ENCODE assay signal across 8 cellular contexts in genomic region chr11:134037093-134037908, GRCh38. TPM values are rescaled to one million over a fixed set of nuclear protein-coding genes. Genes with fewer than 3 reads are reported as not detected.
DNase-seq lines count a peak whose midpoint lies in the region; ATAC-seq and TF ChIP-seq lines count a peak whose summit lies in the region.

No MANE protein-coding gene starts in this region.

- H3K9me2 ChIP-seq in DOHH2 (replicated peaks; ENCODE audit: control insufficient read depth, low read length) (no peaks in the 10 kb centered on the region), GM23338 (ENCODE audit: insufficient read depth) (no peaks in the 10 kb centered on the region)

- no peak overlapping the region for H4K5ac ChIP-seq in mesendoderm (ENCODE audit: low read length)

- H3K36me3 Mint-ChIP-seq in GM23338 (ENCODE audit: low read depth), result no peaks in the 10 kb centered on the region; the same call in 2 of the 3 replicates

- WGBS in mesendoderm (ENCODE audit: extremely low coverage, insufficient coverage, low lambda C conversion rate), result no CpG with 5 or more reads among the region's 51 CpGs

- no peak overlapping the region for H3K27ac ChIP-seq in DOHH2 (ENCODE audit: low read depth, low read length)
- peak overlapping the region; percentile 88 for H3K27ac ChIP-seq in GM23338 (ENCODE audit: low read depth)
- H3K27ac ChIP-seq in effector memory CD4-positive, alpha-beta T cell (ENCODE audit: insufficient read depth, low read length, poor library complexity, severe bottlenecking), result peak overlapping the region; percentile 79
- H3K27ac ChIP-seq in mesendoderm (ENCODE audit: low read depth, low read length), result peak overlapping the region; percentile 81

- no peaks in the 10 kb centered on the region for H3K79me1 ChIP-seq in mesendoderm (ENCODE audit: low read length)

- peak overlapping the region; percentile 94 for H3K56ac ChIP-seq in mesendoderm (ENCODE audit: low read length)

- H3K27ac Mint-ChIP-seq in GM23338, result peak overlapping the region; percentile 51; the same call in 1 of the 2 replicates

- no peak for TF ChIP-seq CTCF in DOHH2 (IDR thresholded peaks at IDR 0.05; ENCODE audit: low read depth, low read length, poor library complexity, severe bottlenecking)
- no peak for TF ChIP-seq CTCF in GM23338 (conservative IDR thresholded peaks at IDR 0.05; ENCODE audit: low read depth in 2 of 2)
- TF ChIP-seq CTCF in NB4 (IDR thresholded peaks at IDR 0.05; ENCODE audit: low read depth, low read length), result no peak

- peak overlapping the region; percentile 86 for H3K9ac ChIP-seq in mesendoderm (ENCODE audit: low read length)

- ATAC-seq in GM23338, result peak; percentile 53

- H3K4me1 ChIP-seq in DOHH2 (ENCODE audit: control insufficient read depth, low read length), result no peaks in the 10 kb centered on the region
- peaks cover 28% of the 10 kb centered on the region for H3K4me1 ChIP-seq in GM23338 (ENCODE audit: insufficient read depth)
- peaks cover 23% of the 10 kb centered on the region for H3K4me1 ChIP-seq in effector memory CD4-positive, alpha-beta T cell (ENCODE audit: control insufficient read depth, insufficient read depth, low read length, poor library complexity, severe bottlenecking)
- peaks cover 12% of the 10 kb centered on the region for H3K4me1 ChIP-seq in mesendoderm (ENCODE audit: control insufficient read depth, low read depth, low read length)

- DNase-seq in GM23338 (ENCODE audit: low spot score) (peak; percentile 82), NB4 (ENCODE audit: low read depth) (peak; percentile 70), mesendoderm (peak; percentile 88), NCI-H1048 (lab: John Stamatoyannopoulos, UW) (no peak)
- peak; percentile 62 to 68 for DNase-seq in activated CD4-positive, alpha-beta T cell treated with anti-CD3 and anti-CD28 coated beads, Interleukin-2, amount 50 U/mL, for 48 hours
- DNase-seq in effector memory CD4-positive, alpha-beta T cell, result peak; percentile 29 to 56 (median 43)
- peak; percentile 27 to 50 for DNase-seq in stimulated activated CD8-positive, alpha-beta memory T cell treated with anti-CD3 and anti-CD28 coated beads, Interleukin-7, amount 100 ng/mL, for 4 hours (ENCODE audit: low read depth in 2 of 2)

- H3K18ac ChIP-seq in mesendoderm (ENCODE audit: low read length), result peak overlapping the region; percentile 85

- H3K4me1 Mint-ChIP-seq in GM23338, result peaks cover 54% of the 10 kb centered on the region

- H3K9me3 ChIP-seq in DOHH2 (ENCODE audit: control insufficient read depth, insufficient read depth, low read length), result no peaks in the 10 kb centered on the region
- no peaks in the 10 kb centered on the region for H3K9me3 ChIP-seq in effector memory CD4-positive, alpha-beta T cell (ENCODE audit: control insufficient read depth, low read length)

- no peak overlapping the region for H3K23ac ChIP-seq in mesendoderm (ENCODE audit: low read length)

- no peak overlapping the region for H2BK120ac ChIP-seq in mesendoderm (ENCODE audit: low read depth, low read length)

- H3K4me2 ChIP-seq in DOHH2 (ENCODE audit: low read length) (peak overlapping the region; percentile 54), GM23338 (peak overlapping the region; percentile 87), mesendoderm (ENCODE audit: low read length) (peak overlapping the region; percentile 84)

- H2BK5ac ChIP-seq in mesendoderm (ENCODE audit: low read length), result peak overlapping the region; percentile 83

- H3K4me3 Mint-ChIP-seq in GM23338, result peak overlapping the region; percentile 85

- H2BK15ac ChIP-seq in mesendoderm (replicated peaks; ENCODE audit: low read depth), result no peak overlapping the region

- H3K4me3 ChIP-seq in DOHH2 (ENCODE audit: low read length) (peak overlapping the region; percentile 64), GM23338 (peak overlapping the region; percentile 84), NB4 (ENCODE audit: low read depth, low read length) (peak overlapping the region; percentile 42), mesendoderm (ENCODE audit: low read length) (peak overlapping the region; percentile 73)
- peak overlapping the region; percentile 67 for H3K4me3 ChIP-seq in effector memory CD4-positive, alpha-beta T cell (ENCODE audit: insufficient read depth, low read depth, low read length, poor library complexity, severe bottlenecking)

- H2AFZ ChIP-seq in GM23338, result peak overlapping the region; percentile 98

- H3F3A ChIP-seq in DOHH2 (ENCODE audit: control insufficient read depth, insufficient read depth) (no peaks in the 10 kb centered on the region), GM23338 (replicated peaks; ENCODE audit: low read depth) (peaks cover 21% of the 10 kb centered on the region)

- no peaks in the 10 kb centered on the region for H3K79me2 ChIP-seq in DOHH2 (ENCODE audit: control insufficient read depth, low read length)
- H3K79me2 ChIP-seq in GM23338 (replicated peaks; ENCODE audit: insufficient read depth), result no peaks in the 10 kb centered on the region
- no peaks in the 10 kb centered on the region for H3K79me2 ChIP-seq in mesendoderm (ENCODE audit: control insufficient read depth, insufficient read depth, low read length)

- no peak overlapping the region for H4K8ac ChIP-seq in mesendoderm (ENCODE audit: low read depth, low read length)

- no peak for TF ChIP-seq POLR2A in NB4 (IDR thresholded peaks at IDR 0.05; ENCODE audit: extremely low read depth, insufficient read length)

- H3K4ac ChIP-seq in mesendoderm (ENCODE audit: low read depth, low read length), result peak overlapping the region; percentile 75

- no peaks in the 10 kb centered on the region; the same call in 2 of the 3 replicates for H3K9me3 Mint-ChIP-seq in GM23338

- peaks cover 7% of the 10 kb centered on the region; the same call in 1 of the 2 replicates for H3K27me3 ChIP-seq in DOHH2 (ENCODE audit: control insufficient read depth, low read length)
- no peaks in the 10 kb centered on the region for H3K27me3 ChIP-seq in GM23338 (ENCODE audit: insufficient read depth)
- no peaks in the 10 kb centered on the region for H3K27me3 ChIP-seq in effector memory CD4-positive, alpha-beta T cell (replicated peaks; ENCODE audit: control insufficient read depth, insufficient read depth, low read length, poor library complexity, severe bottlenecking)
- no peaks in the 10 kb centered on the region for H3K27me3 ChIP-seq in mesendoderm (ENCODE audit: insufficient read depth, low read length, poor library complexity)

- peaks cover 41% of the 10 kb centered on the region for H3K27me3 Mint-ChIP-seq in GM23338 (ENCODE audit: insufficient read depth, low read depth, poor library complexity)

- H2AK5ac ChIP-seq in mesendoderm (ENCODE audit: low read length), result no peak overlapping the region

- no peaks in the 10 kb centered on the region for H4K20me1 ChIP-seq in DOHH2 (ENCODE audit: control insufficient read depth, insufficient read depth, low read depth, low read length)
- H4K20me1 ChIP-seq in GM23338 (replicated peaks; ENCODE audit: insufficient read depth), result no peaks in the 10 kb centered on the region

- H3K36me3 ChIP-seq in DOHH2 (ENCODE audit: control insufficient read depth, low read length) (no peaks in the 10 kb centered on the region), GM23338 (ENCODE audit: insufficient read depth) (no peaks in the 10 kb centered on the region), mesendoderm (ENCODE audit: control insufficient read depth, insufficient read depth, low read length) (no peaks in the 10 kb centered on the region)
- H3K36me3 ChIP-seq in effector memory CD4-positive, alpha-beta T cell (ENCODE audit: control insufficient read depth, insufficient read depth, low read length), result no peaks in the 10 kb centered on the region

TF ChIP-seq in GM23338, 12 proteins besides CTCF, POLR2A, EP300 and RAD21:
- peak; percentile 46; the same call in 1 of the 2 replicates for TF ChIP-seq POLR2AphosphoS5 (IDR thresholded peaks at IDR 0.05; ENCODE audit: low read depth)
- TF ChIP-seq, protein P1, sequence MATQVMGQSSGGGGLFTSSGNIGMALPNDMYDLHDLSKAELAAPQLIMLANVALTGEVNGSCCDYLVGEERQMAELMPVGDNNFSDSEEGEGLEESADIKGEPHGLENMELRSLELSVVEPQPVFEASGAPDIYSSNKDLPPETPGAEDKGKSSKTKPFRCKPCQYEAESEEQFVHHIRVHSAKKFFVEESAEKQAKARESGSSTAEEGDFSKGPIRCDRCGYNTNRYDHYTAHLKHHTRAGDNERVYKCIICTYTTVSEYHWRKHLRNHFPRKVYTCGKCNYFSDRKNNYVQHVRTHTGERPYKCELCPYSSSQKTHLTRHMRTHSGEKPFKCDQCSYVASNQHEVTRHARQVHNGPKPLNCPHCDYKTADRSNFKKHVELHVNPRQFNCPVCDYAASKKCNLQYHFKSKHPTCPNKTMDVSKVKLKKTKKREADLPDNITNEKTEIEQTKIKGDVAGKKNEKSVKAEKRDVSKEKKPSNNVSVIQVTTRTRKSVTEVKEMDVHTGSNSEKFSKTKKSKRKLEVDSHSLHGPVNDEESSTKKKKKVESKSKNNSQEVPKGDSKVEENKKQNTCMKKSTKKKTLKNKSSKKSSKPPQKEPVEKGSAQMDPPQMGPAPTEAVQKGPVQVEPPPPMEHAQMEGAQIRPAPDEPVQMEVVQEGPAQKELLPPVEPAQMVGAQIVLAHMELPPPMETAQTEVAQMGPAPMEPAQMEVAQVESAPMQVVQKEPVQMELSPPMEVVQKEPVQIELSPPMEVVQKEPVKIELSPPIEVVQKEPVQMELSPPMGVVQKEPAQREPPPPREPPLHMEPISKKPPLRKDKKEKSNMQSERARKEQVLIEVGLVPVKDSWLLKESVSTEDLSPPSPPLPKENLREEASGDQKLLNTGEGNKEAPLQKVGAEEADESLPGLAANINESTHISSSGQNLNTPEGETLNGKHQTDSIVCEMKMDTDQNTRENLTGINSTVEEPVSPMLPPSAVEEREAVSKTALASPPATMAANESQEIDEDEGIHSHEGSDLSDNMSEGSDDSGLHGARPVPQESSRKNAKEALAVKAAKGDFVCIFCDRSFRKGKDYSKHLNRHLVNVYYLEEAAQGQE (IDR thresholded peaks at IDR 0.05; ENCODE audit: unreplicated experiment), result no peak
- no peak for TF ChIP-seq NANOG (IDR thresholded peaks at IDR 0.05; ENCODE audit: borderline replicate concordance)
- TF ChIP-seq ZNF114 (CRISPR knock-in tag; IDR thresholded peaks at IDR 0.05), result no peak

RNA-seq across cellular contexts. Expression of gene JAM3, which starts 31.6 kb away (rescaled TPM):
- 41.5 and 44.8 TPM in 2 replicates for total RNA-seq in GM23338 (2014; rRNA removed; shearing (Covaris generic))
- polyA plus RNA-seq in GM23338 (2016; fragmentation: Nextera tagmentation; extraction: Ambion mirVana), result 13.1 and 14.1 TPM in 2 replicates
- polyA plus RNA-seq in mesendoderm (2013, experiment 1 of 2), result 21.5 TPM
- polyA plus RNA-seq in mesendoderm (2013, experiment 2 of 2), result 21.3 TPM
